ENCODE assay signal across 9 cellular contexts in the genomic region with DNA sequence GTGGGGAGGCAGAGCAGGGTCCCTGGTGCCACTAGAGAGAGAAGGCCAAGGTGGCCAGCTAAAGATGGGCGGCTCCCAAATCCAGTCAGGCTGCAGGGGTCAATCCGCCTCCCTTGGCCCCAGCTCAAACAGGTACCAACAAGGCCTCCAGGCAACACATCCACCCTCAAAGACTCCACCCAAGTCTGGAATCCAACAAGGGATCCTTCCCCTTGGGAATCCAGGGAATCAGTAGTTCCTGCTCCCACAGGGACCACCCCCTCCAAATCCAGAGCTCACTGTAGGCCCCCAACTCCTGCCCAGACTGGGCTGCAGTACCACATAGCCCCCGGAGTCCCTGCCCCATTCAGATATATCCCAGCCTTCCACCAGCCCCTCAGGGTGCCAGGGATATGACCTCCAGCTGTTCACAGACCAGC. TPM values are rescaled to one million over a fixed set of nuclear protein-coding genes. Genes with fewer than 3 reads are reported as not detected.
A peak's percentile ranks its signal among the peaks of the same experiment; 100 is the strongest.
DNase-seq lines count a peak whose midpoint lies in the region; ATAC-seq and TF ChIP-seq lines count a peak whose summit lies in the region.
"Had no signal": no experiment of that assay in that cellular context is flagged by ENCODE, and none has a peak within 500 bp of the region (broad histone marks: within the 10 kb centered on the region; RNA-seq: fewer than 3 reads in every experiment).

No MANE protein-coding gene starts in this region.

- in situ Hi-C loops in GM13976 (cut with MboI; ENCODE audit: low sequenced_read_pairs, unreplicated experiment) = no loop called here

- H3K27me3 ChIP-seq in heart right ventricle (no peaks in the 10 kb centered on the region), aorta (ENCODE audit: control insufficient read depth in 1 of 2, insufficient read depth in 2 of 2, low read length in 1 of 2) (peaks cover 0 to 2% of the 10 kb centered on the region in 2 donors)

- peak overlapping the region; percentile 92 for H3K27ac Mint-ChIP-seq in central memory CD8-positive, alpha-beta T cell (ENCODE audit: low read depth)
- H3K27ac Mint-ChIP-seq in naive B cell = peak overlapping the region in 5 of 6 donors; percentile 24 to 96 (median 88)

- H3K36me3 Mint-ChIP-seq in central memory CD8-positive, alpha-beta T cell (ENCODE audit: insufficient read depth) = peaks cover 34% of the 10 kb centered on the region
- H3K36me3 Mint-ChIP-seq in naive B cell = no peaks in the 10 kb centered on the region

- peaks cover 32 to 78% (median 63%) of the 10 kb centered on the region in 9 donors for H3K4me1 ChIP-seq in heart right ventricle
- H3K4me1 ChIP-seq in aorta (ENCODE audit: control insufficient read depth in 1 of 2, insufficient read depth in 2 of 2, low read length in 2 of 2) = no peaks in the 10 kb centered on the region

- DNase-seq in heart right ventricle (no peak), Right ventricle myocardium superior (no peak), naive B cell (no peak), aorta (no peak), NCI-H2196 treated with DMSO at 0.1 percent for 48 hours (lab: John Stamatoyannopoulos, UW; ENCODE audit: unreplicated experiment) (no peak), GM13976 (ENCODE audit: low spot score) (no peak), NCI-H1417 treated with DMSO at 0.1 percent for 48 hours (lab: John Stamatoyannopoulos, UW) (no peak)
- DNase-seq in central memory CD8-positive, alpha-beta T cell (ENCODE audit: low spot score in 2 of 2) = no peak
- DNase-seq: RPMI8226 had no signal

- intact Hi-C loops in heart right ventricle (cut with DNase I) = no loop called here
- intact Hi-C loops in Right ventricle myocardium superior (cut with DNase I) = no loop called here
- intact Hi-C loops in aorta (cut with DNase I) = no loop called here

- peaks cover 25% of the 10 kb centered on the region for H3K4me1 Mint-ChIP-seq in central memory CD8-positive, alpha-beta T cell
- H3K4me1 Mint-ChIP-seq in naive B cell = peaks cover 34 to 42% (median 37%) of the 10 kb centered on the region in 3 donors

- H3K36me3 ChIP-seq in heart right ventricle (peaks cover 0 to 36% (median 7%) of the 10 kb centered on the region in 9 donors), aorta (ENCODE audit: control insufficient read depth in 1 of 2, insufficient read depth in 2 of 2, low read length in 1 of 2) (no peaks in the 10 kb centered on the region)

- H3K9me3 ChIP-seq in heart right ventricle (no peaks in the 10 kb centered on the region), aorta (ENCODE audit: control insufficient read depth, low read length) (no peaks in the 10 kb centered on the region)

- H3K4me3 ChIP-seq in heart right ventricle (peak overlapping the region in 8 of 10 donors; percentile 73 to 100 (median 98)), aorta (ENCODE audit: low read length in 2 of 2) (no peak overlapping the region)

- H3K4me3 Mint-ChIP-seq in central memory CD8-positive, alpha-beta T cell = peak overlapping the region; percentile 87
- H3K4me3 Mint-ChIP-seq in naive B cell = peak overlapping the region in 7 of 8 donors; percentile 36 to 95 (median 94)

- H3K9me3 Mint-ChIP-seq in central memory CD8-positive, alpha-beta T cell = no peaks in the 10 kb centered on the region
- H3K9me3 Mint-ChIP-seq in naive B cell = no peaks in the 10 kb centered on the region

- H3K27me3 Mint-ChIP-seq in central memory CD8-positive, alpha-beta T cell = no peaks in the 10 kb centered on the region
- no peaks in the 10 kb centered on the region for H3K27me3 Mint-ChIP-seq in naive B cell

- TF ChIP-seq CTCF in heart right ventricle (IDR thresholded peaks at IDR 0.05) (no peak), GM13976 (IDR thresholded peaks at IDR 0.05; ENCODE audit: borderline replicate concordance, control extremely low read depth, extremely low read depth, insufficient read depth, missing control alignments) (no peak)

- 47 to 52% methylated on average over 3 of the region's 3 CpGs for WGBS in heart right ventricle, 2 donors
- WGBS in aorta, 2 donors = 29 to 44% methylated on average over 3 of the region's 3 CpGs

- H3K27ac ChIP-seq in heart right ventricle (peak overlapping the region in 9 of 10 donors; percentile 96 to 100 (median 98)), aorta (ENCODE audit: low read depth in 1 of 2, low read length in 2 of 2) (peak overlapping the region; percentile 19 to 49)

- no peak for ATAC-seq in heart right ventricle
- ATAC-seq in Right ventricle myocardium superior (ENCODE audit: poor library complexity) = no peak
- ATAC-seq in central memory CD8-positive, alpha-beta T cell (replicated peaks; ENCODE audit: extremely low read depth, poor library complexity, severe bottlenecking) = no peak
- no peak for ATAC-seq in naive B cell (ENCODE audit: low read depth in 2 of 2)
- no peak for ATAC-seq in aorta (ENCODE audit: low FRiP score)

RNA-seq across cellular contexts. Expression of gene ERF, which starts 3.3 kb away (rescaled TPM):
- total RNA-seq in heart right ventricle = 10 to 100 TPM; 29.8 to 40.2 (median 32.9) TPM
- 10 to 100 TPM; 31.8 to 49.0 TPM for polyA plus RNA-seq in heart right ventricle
- 42.1 TPM for total RNA-seq in Right ventricle myocardium superior
- 1 to 10 TPM in 5 of 6 donors, under 1 TPM in 1; 0.68 to 8.2 (median 3.8) TPM for polyA plus RNA-seq in naive B cell (ENCODE audit: low read depth in 6 of 6)
- 10 to 100 TPM; 74.9 to 99.5 TPM for total RNA-seq in aorta
- 10 to 100 TPM; 19.7 to 44.2 TPM for polyA plus RNA-seq in aorta

RNA-seq across cellular contexts. Expression of gene GSK3A, which starts 9.2 kb away (rescaled TPM):
- total RNA-seq in heart right ventricle (10 to 100 TPM; 31.9 to 46.1 (median 36.4) TPM), Right ventricle myocardium superior (35.6 TPM), aorta (10 to 100 TPM; 28.8 to 34.4 TPM)
- polyA plus RNA-seq in heart right ventricle (10 to 100 TPM; 31.2 to 51.0 TPM), naive B cell (ENCODE audit: low read depth in 6 of 6) (10 to 100 TPM; 11.7 to 30.9 (median 18.3) TPM), aorta (10 to 100 TPM; 36.1 to 40.7 TPM)

RNA-seq across cellular contexts. Expression of gene CIC, which starts 17.5 kb away (rescaled TPM):
- total RNA-seq in heart right ventricle (10 to 100 TPM; 27.9 to 42.0 (median 32.0) TPM), Right ventricle myocardium superior (33.6 TPM), aorta (100 to 1,000 TPM; 103 to 104 TPM)
- polyA plus RNA-seq in heart right ventricle (10 to 100 TPM; 17.6 to 39.8 TPM), naive B cell (ENCODE audit: low read depth in 6 of 6) (1 to 10 TPM in 5 of 6 donors, under 1 TPM in 1; 0.05 to 5.3 (median 2.1) TPM), aorta (10 to 100 TPM; 14.3 to 44.6 TPM)

RNA-seq across cellular contexts. Expression of gene ZNF526, which starts 31.5 kb away (rescaled TPM):
- total RNA-seq in heart right ventricle (1 to 10 TPM; 3.2 to 7.0 (median 5.4) TPM), Right ventricle myocardium superior (5.4 TPM), aorta (10 to 100 TPM in 1 of 2 donors, 1 to 10 TPM in 1; 8.2 to 12.3 TPM)
- polyA plus RNA-seq in heart right ventricle (1 to 10 TPM; 3.2 to 3.4 TPM), naive B cell (ENCODE audit: low read depth in 6 of 6) (1 to 10 TPM in 5 of 6 donors, not detected in 1; 4.0 to 8.6 (median 5.1) TPM), aorta (1 to 10 TPM; 2.6 to 2.8 TPM)

RNA-seq across cellular contexts. Expression of gene DEDD2, which starts 34.1 kb away (rescaled TPM):
- 10 to 100 TPM in 9 of 10 donors, 1 to 10 TPM in 1; 9.8 to 20.5 (median 12.2) TPM for total RNA-seq in heart right ventricle
- 10 to 100 TPM; 12.9 to 15.2 TPM for polyA plus RNA-seq in heart right ventricle
- total RNA-seq in Right ventricle myocardium superior = 14.8 TPM
- 100 to 1,000 TPM; 127 to 150 (median 140) TPM for polyA plus RNA-seq in naive B cell (ENCODE audit: low read depth in 6 of 6)
- 10 to 100 TPM; 16.4 to 19.6 TPM for total RNA-seq in aorta
- 10 to 100 TPM; 19.8 to 33.8 TPM for polyA plus RNA-seq in aorta

Comparison
In these comparisons a context has a peak if more than half of its experiments do, and no peak if none do; other contexts are left out.
1. H3K4me3 ChIP-seq: peak in heart right ventricle (8 of 10); none in aorta (0 of 2).